Comparison of ENCODE assay signal across 9 cellular contexts in genomic region chr17:35374766-35375344, GRCh38. TPM values are rescaled to one million over a fixed set of nuclear protein-coding genes. Genes with fewer than 3 reads are reported as not detected.
DNase-seq lines count a peak whose midpoint lies in the region; ATAC-seq and TF ChIP-seq lines count a peak whose summit lies in the region.
"Had no signal": no experiment of that assay in that cellular context is flagged by ENCODE, and none has a peak within 500 bp of the region (broad histone marks: within the 10 kb centered on the region; RNA-seq: fewer than 3 reads in every experiment).

No MANE protein-coding gene starts in this region.

- intact Hi-C loops in natural killer cell (cut with micrococcal nuclease): loop anchor here (1.0 to 5.0 kb wide), 6 partner anchors 57 to 162 kb away; partner anchors contain the start of genes SLFN12, SLFN12L, SLFN13 and SLFN5

- TF ChIP-seq CTCF in BE2C (IDR thresholded peaks at IDR 0.05; ENCODE audit: low read depth, low read length) (no peak), cardiac fibroblast (IDR thresholded peaks at IDR 0.05; ENCODE audit: low read depth, low read length) (no peak), natural killer cell (IDR thresholded peaks at IDR 0.05) (no peak)

- H3K4me3 Mint-ChIP-seq in natural killer cell: peak overlapping the region; percentile 98

- H3K9me3 ChIP-seq in BE2C (no peaks in the 10 kb centered on the region), HUES6 (ENCODE audit: control insufficient read depth, insufficient read depth, low read depth, low read length) (peaks cover 4% of the 10 kb centered on the region; the same call in 1 of the 2 replicates)

- H3K36me3 ChIP-seq in BE2C: no peaks in the 10 kb centered on the region
- no peaks in the 10 kb centered on the region for H3K36me3 ChIP-seq in HUES6 (ENCODE audit: control insufficient read depth, insufficient read depth, low read length)

- peak overlapping the region; percentile 95 to 97 for H3K27ac Mint-ChIP-seq in natural killer cell

- H3K27me3 Mint-ChIP-seq in natural killer cell (ENCODE audit: low read depth in 2 of 2): no peaks in the 10 kb centered on the region

- DNase-seq in BE2C (no peak), cardiac fibroblast (ENCODE audit: low read depth in 2 of 2) (no peak), natural killer cell (no peak), GM19238 (ENCODE audit: insufficient read length, low spot score) (no peak), pons (ENCODE audit: low spot score) (no peak)
- DNase-seq in effector CD4-positive, alpha-beta T cell: no peak
- DNase-seq: Kasumi-1 had no signal

- H3K9ac ChIP-seq in HUES6 (ENCODE audit: low read length): no peak overlapping the region

- no peak for ATAC-seq in natural killer cell
- ATAC-seq in GM18873 (IDR thresholded peaks at IDR 0.05; ENCODE audit: low FRiP score, unreplicated experiment): no peak

- H3K27me3 ChIP-seq in BE2C: peaks cover 58% of the 10 kb centered on the region
- peaks cover 82% of the 10 kb centered on the region for H3K27me3 ChIP-seq in HUES6 (ENCODE audit: control insufficient read depth, insufficient read depth, low read length)

- H3K4me3 ChIP-seq in BE2C (ENCODE audit: low read depth, low read length) (peak overlapping the region; percentile 37; the same call in 1 of the 2 replicates), HUES6 (ENCODE audit: low read depth, low read length) (peak overlapping the region; percentile 68), cardiac fibroblast (replicated peaks in 1 of 2; ENCODE audit: low read depth in 2 of 2, low read length in 2 of 2) (peak overlapping the region; percentile 62 to 86)

- H3K27ac ChIP-seq in HUES6 (ENCODE audit: low read depth, low read length): no peak overlapping the region

- H3K4me1 ChIP-seq in BE2C (no peaks in the 10 kb centered on the region), HUES6 (ENCODE audit: control insufficient read depth, insufficient read depth, low read length) (peaks cover 3% of the 10 kb centered on the region)

- H3K4me1 Mint-ChIP-seq in natural killer cell: peaks cover 23 to 37% of the 10 kb centered on the region in 2 donors

- H3K9me3 Mint-ChIP-seq in natural killer cell: peaks cover 0 to 4% of the 10 kb centered on the region in 2 donors

- no peaks in the 10 kb centered on the region for H3K36me3 Mint-ChIP-seq in natural killer cell

RNA-seq across cellular contexts. Expression of gene SLFN11, which starts 1.4 kb away (rescaled TPM):
- not detected for polyA plus RNA-seq in BE2C (2012; ENCODE audit: insufficient read depth, insufficient read length, low read depth)
- 10 to 100 TPM; 22.9 to 31.8 (median 26.8) TPM for total RNA-seq in natural killer cell

RNA-seq across cellular contexts. Expression of gene SLFN12, which starts 57.4 kb away (rescaled TPM):
- not detected for polyA plus RNA-seq in BE2C (2012; ENCODE audit: insufficient read depth, insufficient read length, low read depth)
- total RNA-seq in natural killer cell: 10 to 100 TPM; 18.6 to 30.9 (median 21.8) TPM
